In the genomic region with DNA sequence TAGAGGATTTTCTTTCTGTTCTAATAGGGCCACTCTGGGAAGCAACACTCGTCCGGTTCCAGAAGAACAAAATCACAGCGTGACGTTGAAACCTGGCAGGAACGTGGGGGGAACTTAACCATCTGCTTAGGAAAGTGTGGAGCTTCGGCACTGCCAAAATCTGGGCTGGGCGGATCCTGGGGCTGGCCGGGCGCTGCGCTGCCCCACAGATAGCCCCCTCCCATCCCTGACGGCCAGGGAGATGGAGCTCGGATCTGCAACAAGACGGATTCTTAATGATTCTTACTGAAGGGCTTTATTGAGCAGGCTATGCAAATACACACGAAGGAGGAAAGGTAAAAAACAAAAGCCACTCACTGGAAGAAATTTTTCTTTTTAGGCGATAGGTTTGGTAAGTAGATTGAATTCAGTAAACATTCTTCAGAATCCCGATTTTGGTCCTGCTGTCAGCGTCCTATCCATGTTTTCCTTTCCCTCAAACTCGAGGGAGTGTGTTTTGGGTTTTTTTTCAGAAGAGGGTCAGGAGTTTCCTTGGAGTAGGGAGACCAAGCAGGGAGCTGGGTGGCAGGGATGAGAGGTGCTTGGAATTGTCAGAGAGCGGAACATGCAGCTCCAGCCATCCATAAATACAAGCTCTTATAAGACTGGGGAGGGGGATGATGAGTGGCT, we compare ENCODE assay signal across 10 cellular contexts. TPM values are rescaled to one million over a fixed set of nuclear protein-coding genes. Genes with fewer than 3 reads are reported as not detected.
DNase-seq lines count a peak whose midpoint lies in the region; ATAC-seq lines count a peak whose summit lies in the region.
"Had no signal": no experiment of that assay in that cellular context is flagged by ENCODE, and none has a peak within 500 bp of the region (broad histone marks: within the 10 kb centered on the region; RNA-seq: fewer than 3 reads in every experiment).

No MANE protein-coding gene starts in this region.

- peaks cover 58% of the 10 kb centered on the region for H3K27me3 Mint-ChIP-seq in activated CD4-positive, alpha-beta T cell treated with anti-CD3 and anti-CD28 coated beads, Interleukin-2, amount 10 ng/mL, durations not matched to agents 24 days and 14 days

- H3K27me3 ChIP-seq in endocrine pancreas (ENCODE audit: control insufficient read depth, insufficient read depth, low read length): peaks cover 6% of the 10 kb centered on the region

- no peak for ATAC-seq in stimulated activated effector memory CD8-positive, alpha-beta T cell treated with anti-CD3 and anti-CD28 coated beads, Interleukin-12 subunit alpha, Interleukin-12 subunit beta, amount 100 ng/mL, for 72 hours
- no peak for ATAC-seq in GM18858 (IDR thresholded peaks at IDR 0.05; ENCODE audit: unreplicated experiment)
- ATAC-seq in HG02571 (IDR thresholded peaks at IDR 0.05; ENCODE audit: unreplicated experiment): no peak
- ATAC-seq in GM18520 (IDR thresholded peaks at IDR 0.05; ENCODE audit: unreplicated experiment): no peak

- H3K4me3 ChIP-seq in endocrine pancreas (ENCODE audit: control insufficient read depth, insufficient read depth, low read length): peak overlapping the region; percentile 53

- peaks cover 11% of the 10 kb centered on the region for H3K4me1 Mint-ChIP-seq in activated CD4-positive, alpha-beta T cell treated with anti-CD3 and anti-CD28 coated beads, Interleukin-2, amount 10 ng/mL, durations not matched to agents 24 days and 14 days
- peaks cover 25% of the 10 kb centered on the region for H3K4me1 Mint-ChIP-seq in stimulated activated effector memory CD8-positive, alpha-beta T cell treated with anti-CD3 and anti-CD28 coated beads, Interleukin-12 subunit alpha, Interleukin-12 subunit beta, amount 100 ng/mL, for 72 hours

- H3K4me3 Mint-ChIP-seq in activated CD4-positive, alpha-beta T cell treated with anti-CD3 and anti-CD28 coated beads, Interleukin-2, amount 10 ng/mL, durations not matched to agents 24 days and 14 days: peak overlapping the region; percentile 55
- H3K4me3 Mint-ChIP-seq in stimulated activated effector memory CD8-positive, alpha-beta T cell treated with anti-CD3 and anti-CD28 coated beads, Interleukin-12 subunit alpha, Interleukin-12 subunit beta, amount 100 ng/mL, for 72 hours: peak overlapping the region; percentile 52

- no peak for DNase-seq in activated CD4-positive, alpha-beta T cell treated with anti-CD3 and anti-CD28 coated beads, Interleukin-2, amount 10 ng/mL, durations not matched to agents 24 days and 14 days
- DNase-seq in activated CD4-positive, alpha-beta T cell treated with anti-CD3 and anti-CD28 coated beads, Interleukin-2, amount 50 U/mL, for 48 hours: no peak
- DNase-seq in NCI-H187 treated with DMSO at 0.1 percent for 48 hours (lab: John Stamatoyannopoulos, UW): peak; percentile 40
- no peak for DNase-seq in stimulated activated effector memory CD8-positive, alpha-beta T cell treated with anti-CD3 and anti-CD28 coated beads, Interleukin-12 subunit alpha, Interleukin-12 subunit beta, amount 100 ng/mL, for 72 hours (ENCODE audit: low spot score in 2 of 2)

- intact Hi-C loops in activated CD4-positive, alpha-beta T cell treated with anti-CD3 and anti-CD28 coated beads, Interleukin-2, amount 10 ng/mL, durations not matched to agents 24 days and 14 days (cut with micrococcal nuclease): loop anchor here (5.0 kb wide), 3 partner anchors 113 to 233 kb away; a partner anchor contains a TSS

- no peaks in the 10 kb centered on the region for H3K36me3 ChIP-seq in endocrine pancreas (ENCODE audit: control insufficient read depth, insufficient read depth, low read length)
- H3K36me3 ChIP-seq: HAP-1, pancreas had no signal

- no peak overlapping the region for H3K9ac ChIP-seq in endocrine pancreas (ENCODE audit: control insufficient read depth, insufficient read depth, low read length)

- H3K9me3 ChIP-seq in endocrine pancreas (ENCODE audit: control insufficient read depth, low read length): no peaks in the 10 kb centered on the region
- H3K9me3 ChIP-seq: HAP-1, pancreas had no signal

- peaks cover 5% of the 10 kb centered on the region for H3K4me1 ChIP-seq in endocrine pancreas (ENCODE audit: control insufficient read depth, insufficient read depth, low read length)

- H3K27ac Mint-ChIP-seq in activated CD4-positive, alpha-beta T cell treated with anti-CD3 and anti-CD28 coated beads, Interleukin-2, amount 10 ng/mL, durations not matched to agents 24 days and 14 days: peak overlapping the region; percentile 41
- no peak overlapping the region for H3K27ac Mint-ChIP-seq in stimulated activated effector memory CD8-positive, alpha-beta T cell treated with anti-CD3 and anti-CD28 coated beads, Interleukin-12 subunit alpha, Interleukin-12 subunit beta, amount 100 ng/mL, for 72 hours

- H3K36me3 Mint-ChIP-seq in activated CD4-positive, alpha-beta T cell treated with anti-CD3 and anti-CD28 coated beads, Interleukin-2, amount 10 ng/mL, durations not matched to agents 24 days and 14 days (ENCODE audit: low read depth): peaks cover 8% of the 10 kb centered on the region
- H3K36me3 Mint-ChIP-seq in stimulated activated effector memory CD8-positive, alpha-beta T cell treated with anti-CD3 and anti-CD28 coated beads, Interleukin-12 subunit alpha, Interleukin-12 subunit beta, amount 100 ng/mL, for 72 hours: peaks cover 10% of the 10 kb centered on the region

- H3K9me3 Mint-ChIP-seq in activated CD4-positive, alpha-beta T cell treated with anti-CD3 and anti-CD28 coated beads, Interleukin-2, amount 10 ng/mL, durations not matched to agents 24 days and 14 days: peaks cover 19% of the 10 kb centered on the region
- peaks cover 3% of the 10 kb centered on the region for H3K9me3 Mint-ChIP-seq in stimulated activated effector memory CD8-positive, alpha-beta T cell treated with anti-CD3 and anti-CD28 coated beads, Interleukin-12 subunit alpha, Interleukin-12 subunit beta, amount 100 ng/mL, for 72 hours

RNA-seq across cellular contexts. Expression of a gene that starts 1.4 kb away (rescaled TPM):
- total RNA-seq in activated CD4-positive, alpha-beta T cell treated with anti-CD3 and anti-CD28 coated beads, Interleukin-2, amount 10 ng/mL, durations not matched to agents 24 days and 14 days: not detected in 2 replicates
